ENCODE assay signal across 9 cellular contexts in the genomic region with DNA sequence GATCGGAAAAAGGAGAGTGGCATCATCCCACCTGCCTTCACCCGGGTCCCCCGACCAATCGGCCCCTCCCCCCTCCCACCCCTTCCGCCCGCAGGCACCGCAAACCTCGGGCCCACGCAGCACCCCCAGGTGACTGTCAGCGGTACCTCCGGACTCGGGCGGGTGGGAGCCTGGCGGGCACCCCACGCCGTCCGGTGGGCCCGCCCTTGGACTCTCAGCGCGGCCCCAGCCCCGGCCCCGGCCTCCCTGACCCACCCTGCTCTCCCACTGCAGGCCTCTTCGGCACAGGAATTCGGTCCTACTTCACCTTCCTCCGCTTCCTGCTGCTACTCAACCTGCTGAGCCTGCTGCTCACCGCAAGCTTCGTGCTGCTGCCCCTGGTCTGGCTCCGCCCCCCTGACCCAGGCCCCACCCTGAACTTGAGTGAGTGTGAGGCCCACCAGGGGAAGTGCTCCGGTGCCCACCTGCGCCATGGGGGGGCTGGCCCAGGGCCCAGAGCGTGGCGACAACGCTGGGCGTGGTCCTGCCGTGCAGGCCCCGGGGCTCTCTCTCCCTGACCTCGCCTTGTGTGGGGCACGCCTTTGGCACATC. TPM values are rescaled to one million over a fixed set of nuclear protein-coding genes. Genes with fewer than 3 reads are reported as not detected.
DNase-seq lines count a peak whose midpoint lies in the region; ATAC-seq and TF ChIP-seq lines count a peak whose summit lies in the region.
"Had no signal": no experiment of that assay in that cellular context is flagged by ENCODE, and none has a peak within 500 bp of the region (broad histone marks: within the 10 kb centered on the region; RNA-seq: fewer than 3 reads in every experiment).

No MANE protein-coding gene starts in this region.

- WGBS in iPS DF 6.9 (ENCODE audit: insufficient coverage, insufficient read length): no CpG with 5 or more reads among the region's 38 CpGs

- H3K4me3 ChIP-seq in A673 (ENCODE audit: low read depth, low read length, poor library complexity, severe bottlenecking) (peak overlapping the region; percentile 23), H7 (ENCODE audit: insufficient read depth, low read depth, low read length) (peak overlapping the region; percentile 39), iPS DF 6.9 (ENCODE audit: low read length) (peak overlapping the region; percentile 33; the same call in 1 of the 2 replicates)

- no peak for DNase-seq in A673 (ENCODE audit: low spot score)
- peak; percentile 87 for DNase-seq in H7
- DNase-seq in activated CD8-positive, alpha-beta T cell treated with anti-CD3 and anti-CD28 coated beads, Interleukin-2, amount 10 ng/mL, durations not matched to agents 7 days and 5 days: peak; percentile 92
- no peak for DNase-seq in iPS DF 6.9 (ENCODE audit: low read depth, low spot score)
- peak; percentile 47 for DNase-seq in stimulated activated CD8-positive, alpha-beta memory T cell treated with anti-CD3 and anti-CD28 coated beads, Interleukin-15, amount 100 ng/mL, for 1 hour (ENCODE audit: low read depth)
- DNase-seq in nucleus accumbens (lab: John Stamatoyannopoulos, UW): no peak

- BruUV-seq in A673 (replicated peaks; lab: Mats Ljungman, UMichigan): no TSS peak

- H3K36me3 Mint-ChIP-seq in activated CD8-positive, alpha-beta T cell treated with anti-CD3 and anti-CD28 coated beads, Interleukin-2, amount 10 ng/mL, durations not matched to agents 7 days and 5 days (ENCODE audit: low read depth): peaks cover 68% of the 10 kb centered on the region

- no peaks in the 10 kb centered on the region for H3K9me3 Mint-ChIP-seq in activated CD8-positive, alpha-beta T cell treated with anti-CD3 and anti-CD28 coated beads, Interleukin-2, amount 10 ng/mL, durations not matched to agents 7 days and 5 days (ENCODE audit: insufficient read depth)

- H3K9me3 ChIP-seq in A673 (ENCODE audit: low read depth, low read length, poor library complexity, severe bottlenecking): no peaks in the 10 kb centered on the region
- H3K9me3 ChIP-seq in iPS DF 6.9 (ENCODE audit: control insufficient read depth, insufficient read depth, low read length): no peaks in the 10 kb centered on the region

- peaks cover 64% of the 10 kb centered on the region for H3K4me1 Mint-ChIP-seq in activated CD8-positive, alpha-beta T cell treated with anti-CD3 and anti-CD28 coated beads, Interleukin-2, amount 10 ng/mL, durations not matched to agents 7 days and 5 days (ENCODE audit: low read depth)

- intact Hi-C loops in A673 (cut with micrococcal nuclease; ENCODE audit: unreplicated experiment): no loop called here

- no peaks in the 10 kb centered on the region for H3K27me3 Mint-ChIP-seq in activated CD8-positive, alpha-beta T cell treated with anti-CD3 and anti-CD28 coated beads, Interleukin-2, amount 10 ng/mL, durations not matched to agents 7 days and 5 days (ENCODE audit: low read depth)

- peak; percentile 13 for ATAC-seq in activated CD8-positive, alpha-beta T cell treated with anti-CD3 and anti-CD28 coated beads, Interleukin-2, amount 10 ng/mL, durations not matched to agents 7 days and 5 days
- no peak for ATAC-seq in GM21381 (IDR thresholded peaks at IDR 0.05; ENCODE audit: unreplicated experiment)
- ATAC-seq in HG02588 (IDR thresholded peaks at IDR 0.05; ENCODE audit: unreplicated experiment): no peak

- H3K27ac Mint-ChIP-seq in activated CD8-positive, alpha-beta T cell treated with anti-CD3 and anti-CD28 coated beads, Interleukin-2, amount 10 ng/mL, durations not matched to agents 7 days and 5 days: peak overlapping the region; percentile 84

- peak overlapping the region; percentile 74 for H3K4me3 Mint-ChIP-seq in activated CD8-positive, alpha-beta T cell treated with anti-CD3 and anti-CD28 coated beads, Interleukin-2, amount 10 ng/mL, durations not matched to agents 7 days and 5 days

- CTCF ChIA-PET in A673 (lab: Charles Lee): no interaction called here
- CTCF ChIA-PET in activated CD8-positive, alpha-beta T cell treated with anti-CD3 and anti-CD28 coated beads, Interleukin-2, amount 10 ng/mL, durations not matched to agents 7 days and 5 days (lab: Charles Lee): interaction anchor here (0.6 to 8.9 kb wide), 3 partner anchors 9 to 20 kb away, joined by 3 to 133 read pairs (median 4); partner anchors contain the start of gene TMC6

- H3K4me1 ChIP-seq in A673 (ENCODE audit: insufficient read depth, low read length, poor library complexity, severe bottlenecking) (peaks cover 38% of the 10 kb centered on the region), iPS DF 6.9 (ENCODE audit: control insufficient read depth, insufficient read depth, low read length) (peaks cover 9% of the 10 kb centered on the region)

- H3K27me3 ChIP-seq in A673 (replicated peaks; ENCODE audit: insufficient read depth, low read depth, low read length, poor library complexity) (no peaks in the 10 kb centered on the region), H7 (ENCODE audit: control insufficient read depth, insufficient read depth, low read length) (peaks cover 10% of the 10 kb centered on the region), iPS DF 6.9 (ENCODE audit: control insufficient read depth, insufficient read depth, low read length) (no peaks in the 10 kb centered on the region)

- H3K36me3 ChIP-seq in A673 (ENCODE audit: insufficient read depth, low read length, poor library complexity, severe bottlenecking): no peaks in the 10 kb centered on the region
- H3K36me3 ChIP-seq in H7 (replicated peaks; ENCODE audit: control insufficient read depth, insufficient read depth, low read length): no peaks in the 10 kb centered on the region
- peaks cover 3% of the 10 kb centered on the region; the same call in 1 of the 2 replicates for H3K36me3 ChIP-seq in iPS DF 6.9 (ENCODE audit: control insufficient read depth, insufficient read depth, low read length)

- POLR2A ChIA-PET in A673 (lab: Charles Lee; ENCODE audit: low non-redundant PET): no interaction called here
- POLR2A ChIA-PET in activated CD8-positive, alpha-beta T cell treated with anti-CD3 and anti-CD28 coated beads, Interleukin-2, amount 10 ng/mL, durations not matched to agents 7 days and 5 days (lab: Charles Lee): interaction anchor here (0.7 to 4.5 kb wide), 6 partner anchors 8 to 174 kb away, joined by 3 to 53 read pairs (median 3); partner anchors contain the start of gene TNRC6C

- TF ChIP-seq CTCF in A673 (conservative IDR thresholded peaks at IDR 0.05; ENCODE audit: low read depth, low read length): no peak

- H3K27ac ChIP-seq in A673 (ENCODE audit: low read depth, low read length, poor library complexity, severe bottlenecking) (no peak overlapping the region), iPS DF 6.9 (ENCODE audit: low read length) (no peak overlapping the region)

RNA-seq across cellular contexts. Expression of gene TMC8, which starts 1.6 kb away (rescaled TPM):
- total RNA-seq in A673 (2021): 0.32 and 1.0 TPM in 2 replicates
- total RNA-seq in H7 (2014; rRNA removed; shearing (Covaris generic)): 0.67 and 3.3 TPM in 2 replicates
- total RNA-seq in activated CD8-positive, alpha-beta T cell treated with anti-CD3 and anti-CD28 coated beads, Interleukin-2, amount 10 ng/mL, durations not matched to agents 7 days and 5 days: 100 to 1,000 TPM; 258 to 278 TPM

RNA-seq across cellular contexts. Expression of gene TMC6, which starts 3.6 kb away (rescaled TPM):
- total RNA-seq in A673 (2021): 21.2 and 22.9 TPM in 2 replicates
- total RNA-seq in H7 (2014; rRNA removed; shearing (Covaris generic)): 77.1 and 82.2 TPM in 2 replicates
- total RNA-seq in activated CD8-positive, alpha-beta T cell treated with anti-CD3 and anti-CD28 coated beads, Interleukin-2, amount 10 ng/mL, durations not matched to agents 7 days and 5 days: 100 to 1,000 TPM; 407 to 476 TPM

RNA-seq across cellular contexts. Expression of gene C17orf99, which starts 14.0 kb away (rescaled TPM):
- not detected in 2 replicates for total RNA-seq in A673 (2021)
- not detected in 2 replicates for total RNA-seq in H7 (2014; rRNA removed; shearing (Covaris generic))
- total RNA-seq in activated CD8-positive, alpha-beta T cell treated with anti-CD3 and anti-CD28 coated beads, Interleukin-2, amount 10 ng/mL, durations not matched to agents 7 days and 5 days: not detected
- total RNA-seq: astrocyte had no signal

RNA-seq across cellular contexts. Expression of gene SYNGR2, which starts 36.2 kb away (rescaled TPM):
- 55.3 and 59.7 TPM in 2 replicates for total RNA-seq in A673 (2021)
- total RNA-seq in H7 (2014; rRNA removed; shearing (Covaris generic)): 24.4 and 24.5 TPM in 2 replicates
- total RNA-seq in activated CD8-positive, alpha-beta T cell treated with anti-CD3 and anti-CD28 coated beads, Interleukin-2, amount 10 ng/mL, durations not matched to agents 7 days and 5 days: 10 to 100 TPM; 41.1 to 44.3 TPM

RNA-seq across cellular contexts. Expression of gene TK1, which starts 54.7 kb away (rescaled TPM):
- total RNA-seq in A673 (2021): 133 and 136 TPM in 2 replicates
- 48.4 and 56.5 TPM in 2 replicates for total RNA-seq in H7 (2014; rRNA removed; shearing (Covaris generic))
- total RNA-seq in activated CD8-positive, alpha-beta T cell treated with anti-CD3 and anti-CD28 coated beads, Interleukin-2, amount 10 ng/mL, durations not matched to agents 7 days and 5 days: 100 to 1,000 TPM; 139 to 142 TPM

Comparison
In these comparisons a context has a peak if more than half of its experiments do, and no peak if none do; other contexts are left out.
1. DNase-seq: peak in H7 (single experiment), activated CD8-positive, alpha-beta T cell treated with anti-CD3 and anti-CD28 coated beads, Interleukin-2, amount 10 ng/mL, durations not matched to agents 7 days and 5 days (single experiment) and stimulated activated CD8-positive, alpha-beta memory T cell treated with anti-CD3 and anti-CD28 coated beads, Interleukin-15, amount 100 ng/mL, for 1 hour (single experiment); none in A673 (single experiment), iPS DF 6.9 (single experiment) and nucleus accumbens (0 of 56).
2. RNA of gene TMC8, which starts 1.6 kb away (total RNA-seq): 258 to 278 TPM in activated CD8-positive, alpha-beta T cell treated with anti-CD3 and anti-CD28 coated beads, Interleukin-2, amount 10 ng/mL, durations not matched to agents 7 days and 5 days; 0.67 to 3.3 TPM in H7 and 0.32 to 1.0 TPM in A673; every median in the first group is over 10 times any median in the second.
3. Peak in every context shown above with its lines, with median percentiles within 50 percentile points of each other: H3K4me3 ChIP-seq.